11 cellular contexts compared by ENCODE assay signal in genomic region chr10:14371616-14372015, GRCh38. TPM values are rescaled to one million over a fixed set of nuclear protein-coding genes. Genes with fewer than 3 reads are reported as not detected.
DNase-seq lines count a peak whose midpoint lies in the region; ATAC-seq and TF ChIP-seq lines count a peak whose summit lies in the region.
"Had no signal": no experiment of that assay in that cellular context is flagged by ENCODE, and none has a peak within 500 bp of the region (broad histone marks: within the 10 kb centered on the region; RNA-seq: fewer than 3 reads in every experiment).

No MANE protein-coding gene starts in this region.

- no peak overlapping the region for H3K27ac ChIP-seq in tibial nerve

- H3K36me3 ChIP-seq in tibial nerve: no peaks in the 10 kb centered on the region

- H3K4me1 ChIP-seq in tibial nerve: no peaks in the 10 kb centered on the region

- WGBS in tibial nerve, 2 donors: 50 to 67% methylated on average over 4 of the region's 4 CpGs

- no peaks in the 10 kb centered on the region for H3K27me3 ChIP-seq in tibial nerve

- TF ChIP-seq EP300 in tibial nerve (IDR thresholded peaks at IDR 0.05): no peak

- no peak for TF ChIP-seq POLR2A in tibial nerve (IDR thresholded peaks at IDR 0.05)

- DNase-seq in AG20443 (ENCODE audit: low spot score) (peak; percentile 37), LHCN-M2 (ENCODE audit: low read depth) (peak; percentile 78), NCI-H69 (lab: John Stamatoyannopoulos, UW) (peak; percentile 90), myocyte (ENCODE audit: low read depth) (peak; percentile 98), NCI-H1048 (lab: John Stamatoyannopoulos, UW) (no peak), tibial nerve (ENCODE audit: low spot score in 2 of 2) (no peak)
- DNase-seq: Calu3, H9, NCI-H146 had no signal

- ATAC-seq in GM19023 (IDR thresholded peaks at IDR 0.05; ENCODE audit: unreplicated experiment): no peak
- no peak for ATAC-seq in HG02759 (IDR thresholded peaks at IDR 0.05; ENCODE audit: unreplicated experiment)

- no peak for TF ChIP-seq CTCF in tibial nerve (IDR thresholded peaks at IDR 0.05)

- no peak overlapping the region for H3K4me3 ChIP-seq in tibial nerve

- H3K9me3 ChIP-seq in tibial nerve: no peaks in the 10 kb centered on the region

RNA-seq across cellular contexts. Expression of gene FRMD4A, which starts 40.9 kb away (rescaled TPM):
- 34.8 and 39.0 TPM in 2 replicates for total RNA-seq in LHCN-M2 (2014; rRNA removed)
- 57.1 TPM for polyA plus RNA-seq in LHCN-M2 (2012)
- 23.0 and 34.6 TPM in 2 replicates for total RNA-seq in myocyte
- polyA plus RNA-seq in myocyte (2012): 19.7 TPM
- total RNA-seq in tibial nerve: 10 to 100 TPM; 39.8 to 89.7 (median 53.9) TPM

Comparison
In these comparisons a context has a peak if more than half of its experiments do, and no peak if none do; other contexts are left out.
1. DNase-seq: peak in AG20443 (single experiment), LHCN-M2 (single experiment), NCI-H69 (single experiment) and myocyte (single experiment); none in NCI-H1048 (single experiment) and tibial nerve (0 of 2).